Comparison of ENCODE assay signal across 19 cellular contexts in genomic region chr4:123035239-123035638, GRCh38.
DNase-seq lines count a peak whose midpoint lies in the region; ATAC-seq, FAIRE-seq and TF ChIP-seq lines count a peak whose summit lies in the region.
"Had no signal": no experiment of that assay in that cellular context is flagged by ENCODE, and none has a peak within 500 bp of the region (broad histone marks: within the 10 kb centered on the region; RNA-seq: fewer than 3 reads in every experiment).

No MANE protein-coding gene starts in this region.

- intact Hi-C loops in stomach (cut with DNase I; ENCODE audit: low total_unique reads), result no loop called here
- intact Hi-C loops in tibial artery (cut with DNase I; ENCODE audit: low total_unique reads), result no loop called here

- H3K9me3 ChIP-seq in A549 (no peaks in the 10 kb centered on the region), small intestine (ENCODE audit: control insufficient read depth, low read depth) (no peaks in the 10 kb centered on the region), stomach (no peaks in the 10 kb centered on the region), tibial artery (no peaks in the 10 kb centered on the region)
- H3K9me3 ChIP-seq: BE2C; BLaER1 treated with 17β-estradiol and CSF1 and Interleukin-3, amounts not matched to agents 10 nM and 100 nM had no signal

- DNase-seq in A549 (ENCODE audit: low read depth in 1 of 2, low spot score in 1 of 2) (no peak), small intestine (no peak), Kasumi-1 (lab: John Stamatoyannopoulos, UW) (no peak), stomach (no peak), tibial artery (no peak)
- DNase-seq: ACHN; AML-193; BE2C; CD4-positive, alpha-beta T cell; CD8-positive, alpha-beta memory T cell; DMS53; DMS79 treated with DMSO at 0.1 percent for 48 hours; GOT3; HCEC 1CT had no signal

- no peak overlapping the region for H3K4me3 ChIP-seq in A549
- no peak overlapping the region for H3K4me3 ChIP-seq in small intestine (ENCODE audit: low read depth in 1 of 2, low read length in 2 of 2)
- no peak overlapping the region for H3K4me3 ChIP-seq in stomach
- no peak overlapping the region for H3K4me3 ChIP-seq in tibial artery
- H3K4me3 ChIP-seq: BLaER1 treated with 17β-estradiol and CSF1 and Interleukin-3, amounts not matched to agents 10 nM and 100 nM had no signal

- TF ChIP-seq CTCF in A549 (IDR thresholded peaks at IDR 0.05) (no peak), stomach (IDR thresholded peaks at IDR 0.05) (no peak), tibial artery (IDR thresholded peaks at IDR 0.05) (no peak)

- FAIRE-seq in A549 (lab: Jason Lieb, UNC), result no peak
- peak; percentile 49 for FAIRE-seq in G401.6 (lab: Jason Lieb, UNC)
- FAIRE-seq in endometrium (lab: Jason Lieb, UNC), result peak; percentile 12
- peak; percentile 36 for FAIRE-seq in small intestine (lab: Jason Lieb, UNC)
- FAIRE-seq: GM12892, H54 had no signal

- H3K27ac ChIP-seq in A549 (no peak overlapping the region), small intestine (ENCODE audit: low read depth in 1 of 2, low read length in 1 of 2) (no peak overlapping the region), stomach (no peak overlapping the region), tibial artery (no peak overlapping the region)
- H3K27ac ChIP-seq: BLaER1 treated with 17β-estradiol and CSF1 and Interleukin-3, amounts not matched to agents 10 nM and 100 nM had no signal

- TF ChIP-seq EP300 in A549 (IDR thresholded peaks at IDR 0.05) (no peak), stomach (IDR thresholded peaks at IDR 0.05) (no peak)

- POLR2A ChIA-PET in A549 (lab: Yijun Ruan, JAX), result no interaction called here

- H3K4me2 ChIP-seq in A549, result no peak overlapping the region
- H3K4me2 ChIP-seq: BLaER1 treated with 17β-estradiol and CSF1 and Interleukin-3, amounts not matched to agents 10 nM and 100 nM had no signal

- CTCF ChIA-PET in A549 (lab: Yijun Ruan, JAX), result interaction anchor here (0.6 kb wide), 1 partner anchor 11 kb away, joined by 4 read pairs; no protein-coding TSS in a partner anchor

- H3K36me3 ChIP-seq in small intestine (ENCODE audit: control insufficient read depth in 2 of 2, insufficient read depth in 2 of 2, low read length in 2 of 2), result no peaks in the 10 kb centered on the region
- no peaks in the 10 kb centered on the region for H3K36me3 ChIP-seq in stomach
- no peaks in the 10 kb centered on the region for H3K36me3 ChIP-seq in tibial artery
- H3K36me3 ChIP-seq: BE2C had no signal

- no peaks in the 10 kb centered on the region for H3K27me3 ChIP-seq in small intestine (ENCODE audit: control insufficient read depth in 2 of 2, insufficient read depth in 2 of 2, low read length in 2 of 2)
- H3K27me3 ChIP-seq in stomach, result no peaks in the 10 kb centered on the region
- H3K27me3 ChIP-seq in tibial artery, result no peaks in the 10 kb centered on the region
- H3K27me3 ChIP-seq: BE2C; BLaER1 treated with 17β-estradiol and CSF1 and Interleukin-3, amounts not matched to agents 10 nM and 100 nM had no signal

- TF ChIP-seq POLR2A in A549 (IDR thresholded peaks at IDR 0.05; ENCODE audit: low read length) (no peak), stomach (IDR thresholded peaks at IDR 0.05) (no peak)

- ATAC-seq in A549, result no peak

- WGBS in A549 (ENCODE audit: missing lambda C conversion rate), result 91% methylated on average over 1 of the region's 1 CpG
- WGBS in small intestine, 3 donors, result 93 to 98% (median 96%) methylated on average over 1 of the region's 1 CpG
- 73 to 81% (median 78%) methylated on average over 1 of the region's 1 CpG for WGBS in stomach, 5 donors

- peaks cover 3% of the 10 kb centered on the region; the same call in 1 of the 3 replicates for H3K4me1 ChIP-seq in A549
- no peaks in the 10 kb centered on the region for H3K4me1 ChIP-seq in small intestine (ENCODE audit: control insufficient read depth in 2 of 2, insufficient read depth in 1 of 2, low read depth in 1 of 2, low read length in 1 of 2)
- no peaks in the 10 kb centered on the region for H3K4me1 ChIP-seq in stomach
- H3K4me1 ChIP-seq in tibial artery, result peaks cover 0 to 23% (median 0%) of the 10 kb centered on the region in 4 donors
- H3K4me1 ChIP-seq: BE2C; BLaER1 treated with 17β-estradiol and CSF1 and Interleukin-3, amounts not matched to agents 10 nM and 100 nM had no signal

- TF ChIP-seq RAD21 in A549 (conservative IDR thresholded peaks at IDR 0.05 in 1 of 2, IDR thresholded peaks at IDR 0.05 in 1 of 2), result no peak

TF ChIP-seq in A549, 52 proteins besides CTCF, POLR2A, EP300 and RAD21:
- no peak for TF ChIP-seq FOSL2 (IDR thresholded peaks at IDR 0.05)
- no peak for TF ChIP-seq FOSL2 (CRISPR knock-in tag; IDR thresholded peaks at IDR 0.05)
- TF ChIP-seq BHLHE40 (IDR thresholded peaks at IDR 0.05; ENCODE audit: low read depth, low read length), result no peak
- TF ChIP-seq EHMT2 (IDR thresholded peaks at IDR 0.05; ENCODE audit: low read depth), result no peak
- TF ChIP-seq CBX2 (IDR thresholded peaks at IDR 0.05; ENCODE audit: borderline replicate concordance, low read depth), result no peak
- TF ChIP-seq MAFK (IDR thresholded peaks at IDR 0.05; ENCODE audit: partially characterized antibody), result peak; percentile 53
- no peak for TF ChIP-seq RARB (CRISPR knock-in tag; IDR thresholded peaks at IDR 0.05)
- TF ChIP-seq ATOH8 (CRISPR knock-in tag; IDR thresholded peaks at IDR 0.05; ENCODE audit: low read depth), result no peak
- no peak for TF ChIP-seq SREBF2 (IDR thresholded peaks at IDR 0.05)
TF ChIP-seq in A549: peak in this region for 1.
